ENCODE assay signal across 8 cellular contexts in genomic region chr1:203692565-203693470, GRCh38.
DNase-seq lines count a peak whose midpoint lies in the region; ATAC-seq, FAIRE-seq and TF ChIP-seq lines count a peak whose summit lies in the region.

No MANE protein-coding gene starts in this region.

- peaks cover 9 to 17% of the 10 kb centered on the region in 2 experiments for H3K36me3 ChIP-seq in keratinocyte (ENCODE audit: control insufficient read depth in 2 of 2, extremely low read depth in 1 of 2, insufficient read depth in 2 of 2, low read length in 2 of 2)

- no peak for TF ChIP-seq CTCF in brain (conservative IDR thresholded peaks at IDR 0.05)
- no peak for TF ChIP-seq CTCF in keratinocyte (optimal IDR thresholded peaks at IDR 0.05 in 1 of 3, IDR thresholded peaks at IDR 0.05 in 1 of 3, conservative IDR thresholded peaks at IDR 0.05 in 1 of 3; ENCODE audit: extremely low read depth in 1 of 3, insufficient read depth in 2 of 3, low read length in 3 of 3)
- TF ChIP-seq CTCF in GM13977 (IDR thresholded peaks at IDR 0.05; ENCODE audit: extremely low read depth, insufficient read depth, missing control alignments), result no peak

- peak overlapping the region; percentile 79 for H3K9ac ChIP-seq in keratinocyte (ENCODE audit: control insufficient read depth, extremely low read depth, insufficient read depth, low read length)

- peak overlapping the region in 1 of 3 experiments; percentile 44 for H3K4me3 ChIP-seq in keratinocyte (ENCODE audit: control insufficient read depth in 2 of 3, extremely low read depth in 1 of 3, insufficient read depth in 2 of 3, low read depth in 1 of 3, low read length in 3 of 3)

- no peaks in the 10 kb centered on the region for H4K20me1 ChIP-seq in keratinocyte (ENCODE audit: control insufficient read depth, extremely low read depth, insufficient read depth, low read length)

- DNase-seq in AG08395 (ENCODE audit: low spot score) (peak; percentile 94), HUDEP-2 (lab: John Stamatoyannopoulos, UW; ENCODE audit: unreplicated experiment in 76 of 76) (peak in 75 of 76 experiments; percentile 21 to 95 (median 88)), keratinocyte (ENCODE audit: low read depth, low spot score) (peak; percentile 82), GM13977 (ENCODE audit: low spot score) (no peak)
- DNase-seq in stimulated activated naive CD8-positive, alpha-beta T cell treated with anti-CD3 and anti-CD28 coated beads, Interleukin-15, amount 100 ng/mL, for 72 hours, result no peak
- DNase-seq in stimulated activated CD4-positive, alpha-beta T cell treated with anti-CD3 and anti-CD28 coated beads, Interleukin-2, amount 100 ng/mL, for 48 hours, result no peak

- H3K79me2 ChIP-seq in keratinocyte (ENCODE audit: control insufficient read depth, insufficient read depth, low read length), result peaks cover 66% of the 10 kb centered on the region

- peak; percentile 96 for FAIRE-seq in keratinocyte (lab: Jason Lieb, UNC)

- dilution Hi-C loops in keratinocyte (cut with MboI; ENCODE audit: extremely low pct_ligation_motif_present, low sequenced_read_pairs), result no loop called here

- H3K27ac ChIP-seq in keratinocyte (ENCODE audit: control insufficient read depth, insufficient read depth, low read length), result peak overlapping the region; percentile 98

- peak overlapping the region; percentile 9 for H2AFZ ChIP-seq in keratinocyte (ENCODE audit: control insufficient read depth, low read length)

- peak overlapping the region in 4 of 5 experiments; percentile 12 to 55 (median 48) for H3K4me3 Mint-ChIP-seq in brain
- no peak overlapping the region for H3K4me3 Mint-ChIP-seq in stimulated activated naive CD8-positive, alpha-beta T cell treated with anti-CD3 and anti-CD28 coated beads, Interleukin-15, amount 100 ng/mL, for 72 hours

- peak; percentile 60 for ATAC-seq in stimulated activated naive CD8-positive, alpha-beta T cell treated with anti-CD3 and anti-CD28 coated beads, Interleukin-15, amount 100 ng/mL, for 72 hours
- no peak for ATAC-seq in HG03521 (IDR thresholded peaks at IDR 0.05; ENCODE audit: unreplicated experiment)

- no peaks in the 10 kb centered on the region for H3K9me3 Mint-ChIP-seq in brain
- no peaks in the 10 kb centered on the region for H3K9me3 Mint-ChIP-seq in stimulated activated naive CD8-positive, alpha-beta T cell treated with anti-CD3 and anti-CD28 coated beads, Interleukin-15, amount 100 ng/mL, for 72 hours

- H3K9me1 ChIP-seq in keratinocyte (ENCODE audit: control insufficient read depth, extremely low read depth, insufficient read depth, low read length), result peaks cover 4% of the 10 kb centered on the region

- H3K4me1 Mint-ChIP-seq in brain, result peaks cover 72% of the 10 kb centered on the region
- H3K4me1 Mint-ChIP-seq in stimulated activated naive CD8-positive, alpha-beta T cell treated with anti-CD3 and anti-CD28 coated beads, Interleukin-15, amount 100 ng/mL, for 72 hours, result peaks cover 8% of the 10 kb centered on the region

- H3K27me3 ChIP-seq in keratinocyte (ENCODE audit: control insufficient read depth, extremely low read depth, insufficient read depth, low read length), result no peaks in the 10 kb centered on the region

- peak overlapping the region; percentile 77 to 97 (median 92) for H3K27ac Mint-ChIP-seq in brain
- peak overlapping the region; percentile 64 to 81 for H3K27ac Mint-ChIP-seq in stimulated activated naive CD8-positive, alpha-beta T cell treated with anti-CD3 and anti-CD28 coated beads, Interleukin-15, amount 100 ng/mL, for 72 hours

- in situ Hi-C loops in GM13977 (cut with MboI; ENCODE audit: low pct_unique_long_range_greater_than_20kb, low sequenced_read_pairs, unreplicated experiment), result no loop called here

- H3K27me3 Mint-ChIP-seq in brain, result no peaks in the 10 kb centered on the region
- no peaks in the 10 kb centered on the region for H3K27me3 Mint-ChIP-seq in stimulated activated naive CD8-positive, alpha-beta T cell treated with anti-CD3 and anti-CD28 coated beads, Interleukin-15, amount 100 ng/mL, for 72 hours

- peaks cover 44% of the 10 kb centered on the region for H3K4me1 ChIP-seq in keratinocyte (ENCODE audit: control insufficient read depth, extremely low read depth, insufficient read depth, low read length)

- H3K36me3 Mint-ChIP-seq in brain, result peaks cover 27% of the 10 kb centered on the region

- H3K4me2 ChIP-seq in keratinocyte (ENCODE audit: control insufficient read depth, extremely low read depth, insufficient read depth, low read depth, low read length), result peak overlapping the region; percentile 83

- H3K9me3 ChIP-seq in keratinocyte (ENCODE audit: control insufficient read depth, low read depth, low read length), result no peaks in the 10 kb centered on the region

Comparison
In these comparisons a context has a peak if more than half of its experiments do, and no peak if none do; other contexts are left out.
1. DNase-seq: peak in AG08395 (single experiment), HUDEP-2 (75 of 76) and keratinocyte (single experiment); none in stimulated activated naive CD8-positive, alpha-beta T cell treated with anti-CD3 and anti-CD28 coated beads, Interleukin-15, amount 100 ng/mL, for 72 hours (0 of 2), GM13977 (single experiment) and stimulated activated CD4-positive, alpha-beta T cell treated with anti-CD3 and anti-CD28 coated beads, Interleukin-2, amount 100 ng/mL, for 48 hours (0 of 2).
2. H3K4me3 Mint-ChIP-seq: peak in brain (4 of 5); none in stimulated activated naive CD8-positive, alpha-beta T cell treated with anti-CD3 and anti-CD28 coated beads, Interleukin-15, amount 100 ng/mL, for 72 hours (0 of 2).